Comparison of ENCODE assay signal across 8 cellular contexts in the genomic region with DNA sequence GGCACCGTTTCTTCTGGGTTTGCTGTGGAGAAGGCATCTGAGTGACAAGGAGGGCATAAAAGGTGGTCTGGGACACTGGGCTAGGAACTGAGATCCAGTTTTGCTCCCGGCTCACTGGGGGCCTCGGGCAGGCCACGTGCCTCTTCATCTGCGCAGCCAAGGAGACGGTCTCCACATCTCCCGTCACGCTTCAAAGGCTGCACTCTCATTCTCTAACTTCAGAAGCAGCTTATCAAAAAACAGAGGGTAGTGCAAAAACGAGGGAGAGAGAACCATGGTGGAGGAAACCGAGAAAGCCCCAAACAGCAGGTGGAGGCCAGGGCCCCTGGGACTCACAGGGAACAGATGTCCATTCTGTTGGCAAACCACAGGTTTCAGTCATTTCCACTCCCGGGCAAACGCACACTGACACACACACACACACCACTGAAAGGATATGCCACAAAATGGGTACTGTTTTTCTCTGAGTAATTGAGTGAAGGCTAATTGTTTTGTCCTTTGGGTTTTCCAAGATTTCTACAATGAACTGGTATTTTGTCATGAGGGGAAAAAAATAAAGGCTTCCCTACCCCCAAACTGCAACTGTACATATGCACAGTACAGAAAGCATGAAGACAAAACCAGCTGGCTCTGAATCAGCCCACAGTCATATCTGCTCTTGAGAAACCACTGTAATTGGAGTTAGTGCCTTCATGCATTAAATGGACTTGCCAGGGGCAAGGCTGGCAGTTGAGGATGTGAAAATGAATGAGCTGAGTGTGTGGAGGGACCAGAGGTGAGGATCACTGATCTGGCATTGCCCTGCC.
DNase-seq lines count a peak whose midpoint lies in the region; ATAC-seq and TF ChIP-seq lines count a peak whose summit lies in the region.
"Had no signal": no experiment of that assay in that cellular context is flagged by ENCODE, and none has a peak within 500 bp of the region (broad histone marks: within the 10 kb centered on the region; RNA-seq: fewer than 3 reads in every experiment).

No MANE protein-coding gene starts in this region.

- peak overlapping the region; percentile 91 for H3K27ac Mint-ChIP-seq in stimulated activated memory B cell treated with anti-CD40 and anti-IgM and Interleukin-4, amounts not matched to agents 10 μg/mL and 1 μg/mL and 100 μg/mL, for 72 hours

- intact Hi-C loops in mammary epithelial cell (cut with micrococcal nuclease), result loop anchor here (1.0 to 2.0 kb wide), 3 partner anchors 18 to 72 kb away; a partner anchor contains a TSS

- peak; percentile 74 for ATAC-seq in stimulated activated memory B cell treated with anti-CD40 and anti-IgM and Interleukin-4, amounts not matched to agents 10 μg/mL and 1 μg/mL and 100 μg/mL, for 72 hours

- H3K9me2 ChIP-seq in Loucy (replicated peaks; ENCODE audit: low read depth, low read length), result no peaks in the 10 kb centered on the region

- CTCF ChIA-PET in mammary epithelial cell (lab: Charles Lee; ENCODE audit: low non-redundant PET), result interaction anchor here (0.7 kb wide), 2 partner anchors 50 to 59 kb away, joined by 4 read pairs; no protein-coding TSS in a partner anchor

- no peaks in the 10 kb centered on the region for H3K9me3 Mint-ChIP-seq in stimulated activated memory B cell treated with anti-CD40 and anti-IgM and Interleukin-4, amounts not matched to agents 10 μg/mL and 1 μg/mL and 100 μg/mL, for 72 hours

- H3K4me2 ChIP-seq in Loucy (ENCODE audit: low read depth, low read length, poor library complexity, severe bottlenecking) (peak overlapping the region; percentile 49), mammary epithelial cell (ENCODE audit: insufficient read depth, low read depth, low read length) (peak overlapping the region; percentile 40)

- DNase-seq in GM20000 (ENCODE audit: low spot score) (peak; percentile 55), mammary epithelial cell (peak; percentile 98), DMS153 (lab: John Stamatoyannopoulos, UW) (no peak)
- DNase-seq in effector CD8-positive, alpha-beta T cell (lab: John Stamatoyannopoulos, UW), result no peak

- peaks cover 80% of the 10 kb centered on the region for H3K4me1 Mint-ChIP-seq in stimulated activated memory B cell treated with anti-CD40 and anti-IgM and Interleukin-4, amounts not matched to agents 10 μg/mL and 1 μg/mL and 100 μg/mL, for 72 hours

- no peak for TF ChIP-seq CTCF in GM20000 (IDR thresholded peaks at IDR 0.05; ENCODE audit: extremely low read depth, missing control alignments)
- no peak for TF ChIP-seq CTCF in Loucy (conservative IDR thresholded peaks at IDR 0.05; ENCODE audit: low read length)
- no peak for TF ChIP-seq CTCF in mammary epithelial cell (conservative IDR thresholded peaks at IDR 0.05 in 1 of 2, IDR thresholded peaks at IDR 0.05 in 1 of 2; ENCODE audit: extremely low read depth in 1 of 2, insufficient read depth in 1 of 2, low read depth in 1 of 2, low read length in 2 of 2)

- TSS peak; percentile 88 for BruUV-seq in mammary epithelial cell (replicated peaks; lab: Mats Ljungman, UMichigan)

- peaks cover 85% of the 10 kb centered on the region for H3K79me2 ChIP-seq in Loucy (ENCODE audit: insufficient read depth, low read length)
- no peaks in the 10 kb centered on the region for H3K79me2 ChIP-seq in mammary epithelial cell (ENCODE audit: insufficient read depth, low read length)
- H3K79me2 ChIP-seq: parathyroid adenoma had no signal

- H3K27me3 ChIP-seq in Loucy (ENCODE audit: insufficient read depth, low read length, poor library complexity, severe bottlenecking) (no peaks in the 10 kb centered on the region), mammary epithelial cell (ENCODE audit: insufficient read depth, low read length) (no peaks in the 10 kb centered on the region)

- 65% methylated on average over 10 of the region's 12 CpGs for WGBS in mammary epithelial cell (ENCODE audit: low coverage, missing lambda C conversion rate)

- H3K4me3 ChIP-seq in GM08714 (ENCODE audit: low read length), result peak overlapping the region; percentile 27; the same call in 1 of the 2 replicates
- H3K4me3 ChIP-seq in Loucy (ENCODE audit: low read length, poor library complexity, severe bottlenecking), result peak overlapping the region; percentile 8
- H3K4me3 ChIP-seq in mammary epithelial cell (replicated peaks in 1 of 3; ENCODE audit: insufficient read depth in 1 of 3, low read depth in 2 of 3, low read length in 3 of 3), result no peak overlapping the region

- peaks cover 33% of the 10 kb centered on the region; the same call in 1 of the 2 replicates for H3K36me3 ChIP-seq in Loucy (ENCODE audit: insufficient read depth, low read length)
- no peaks in the 10 kb centered on the region for H3K36me3 ChIP-seq in mammary epithelial cell (ENCODE audit: insufficient read depth, low read length)

- no peak overlapping the region for H2AFZ ChIP-seq in Loucy (ENCODE audit: low read length)
- no peak overlapping the region for H2AFZ ChIP-seq in mammary epithelial cell (ENCODE audit: low read depth, low read length)
- H2AFZ ChIP-seq: parathyroid adenoma had no signal

- H4K20me1 ChIP-seq in Loucy (ENCODE audit: insufficient read depth, low read length, poor library complexity, severe bottlenecking) (no peaks in the 10 kb centered on the region), mammary epithelial cell (ENCODE audit: insufficient read depth, low read length) (no peaks in the 10 kb centered on the region)

- dilution Hi-C loops in mammary epithelial cell (cut with HindIII; ENCODE audit: low sequenced_read_pairs), result no loop called here

- no peaks in the 10 kb centered on the region for H3F3A ChIP-seq in Loucy (ENCODE audit: low read depth)

- H3K9me3 ChIP-seq in Loucy (ENCODE audit: insufficient read depth, low read depth, low read length) (no peaks in the 10 kb centered on the region), mammary epithelial cell (replicated peaks; ENCODE audit: insufficient read depth, low read length) (no peaks in the 10 kb centered on the region)

- in situ Hi-C loops in mammary epithelial cell (cut with MboI; ENCODE audit: low sequenced_read_pairs in 2 of 2), result no loop called here

- H3K36me3 Mint-ChIP-seq in stimulated activated memory B cell treated with anti-CD40 and anti-IgM and Interleukin-4, amounts not matched to agents 10 μg/mL and 1 μg/mL and 100 μg/mL, for 72 hours, result peaks cover 48% of the 10 kb centered on the region

- H3K27ac ChIP-seq in mammary epithelial cell (ENCODE audit: insufficient read depth, low read depth, low read length), result peak overlapping the region; percentile 70
- H3K27ac ChIP-seq: parathyroid adenoma had no signal

- H3K27me3 Mint-ChIP-seq in stimulated activated memory B cell treated with anti-CD40 and anti-IgM and Interleukin-4, amounts not matched to agents 10 μg/mL and 1 μg/mL and 100 μg/mL, for 72 hours, result no peaks in the 10 kb centered on the region

- H3K9ac ChIP-seq in Loucy (ENCODE audit: low read depth, low read length, poor library complexity, severe bottlenecking) (peak overlapping the region; percentile 61), mammary epithelial cell (ENCODE audit: insufficient read depth, low read length) (peak overlapping the region; percentile 30)
- H3K9ac ChIP-seq: parathyroid adenoma had no signal

- peak overlapping the region; percentile 70 for H3K4me3 Mint-ChIP-seq in stimulated activated memory B cell treated with anti-CD40 and anti-IgM and Interleukin-4, amounts not matched to agents 10 μg/mL and 1 μg/mL and 100 μg/mL, for 72 hours

- H3K4me1 ChIP-seq in Loucy (ENCODE audit: insufficient read depth, low read length, poor library complexity, severe bottlenecking), result peaks cover 40% of the 10 kb centered on the region
- H3K4me1 ChIP-seq in mammary epithelial cell (ENCODE audit: insufficient read depth, low read length), result peaks cover 47% of the 10 kb centered on the region
- H3K4me1 ChIP-seq: parathyroid adenoma had no signal

Comparison
In these comparisons a context has a peak if more than half of its experiments do, and no peak if none do; other contexts are left out.
1. H3K4me3 ChIP-seq: peak in GM08714 (single experiment) and Loucy (single experiment); none in mammary epithelial cell (0 of 3).
2. DNase-seq: peak in GM20000 (single experiment) and mammary epithelial cell (single experiment); none in DMS153 (single experiment) and effector CD8-positive, alpha-beta T cell (single experiment).